In genomic region chr12:48946206-48946605, GRCh38 we compare ENCODE assay signal across 22 cellular contexts. TPM values are rescaled to one million over a fixed set of nuclear protein-coding genes. Genes with fewer than 3 reads are reported as not detected.
DNase-seq lines count a peak whose midpoint lies in the region; FAIRE-seq and TF ChIP-seq lines count a peak whose summit lies in the region.
"Had no signal": no experiment of that assay in that cellular context is flagged by ENCODE, and none has a peak within 500 bp of the region (broad histone marks: within the 10 kb centered on the region; RNA-seq: fewer than 3 reads in every experiment).

No MANE protein-coding gene starts in this region.

- H3K4me1 Mint-ChIP-seq in type B pancreatic cell (ENCODE audit: unreplicated experiment): peaks cover 21% of the 10 kb centered on the region
- peaks cover 31% of the 10 kb centered on the region for H3K4me1 Mint-ChIP-seq in chondrocyte (ENCODE audit: low read depth)

- H3K36me3 Mint-ChIP-seq in type B pancreatic cell (peaks cover 19% of the 10 kb centered on the region), chondrocyte (ENCODE audit: low read depth) (peaks cover 1% of the 10 kb centered on the region)

- H3K27ac Mint-ChIP-seq in type B pancreatic cell: peak overlapping the region; percentile 22
- no peak overlapping the region for H3K27ac Mint-ChIP-seq in chondrocyte (ENCODE audit: unreplicated experiment)
- H3K27ac Mint-ChIP-seq: activated naive CD8-positive, alpha-beta T cell treated with anti-CD3 and anti-CD28 coated beads, Interleukin-2, amount 50 U/mL, for 24 hours; memory B cell; nephron had no signal

- H3K9me3 Mint-ChIP-seq in type B pancreatic cell (no peaks in the 10 kb centered on the region), chondrocyte (ENCODE audit: low read depth) (no peaks in the 10 kb centered on the region)
- H3K9me3 Mint-ChIP-seq: activated naive CD8-positive, alpha-beta T cell treated with anti-CD3 and anti-CD28 coated beads, Interleukin-2, amount 50 U/mL, for 24 hours; memory B cell; nephron had no signal

- H3K4me3 Mint-ChIP-seq in type B pancreatic cell (no peak overlapping the region), chondrocyte (ENCODE audit: unreplicated experiment) (no peak overlapping the region)
- H3K4me3 Mint-ChIP-seq: activated naive CD8-positive, alpha-beta T cell treated with anti-CD3 and anti-CD28 coated beads, Interleukin-2, amount 50 U/mL, for 24 hours; CD14-positive monocyte; memory B cell; nephron had no signal

- FAIRE-seq in D721Med (lab: Jason Lieb, UNC): no peak
- FAIRE-seq: A549 had no signal

- TF ChIP-seq CTCF in type B pancreatic cell (conservative IDR thresholded peaks at IDR 0.05) (no peak), D721Med (IDR thresholded peaks at IDR 0.05; ENCODE audit: insufficient read depth, missing control alignments) (no peak), chondrocyte (IDR thresholded peaks at IDR 0.05) (no peak)

- DNase-seq in NCI-H748 (lab: John Stamatoyannopoulos, UW; ENCODE audit: unreplicated experiment) (peak; percentile 38), NCI-H748 treated with DMSO at 0.1 percent for 48 hours (lab: John Stamatoyannopoulos, UW) (no peak), NCI-H345 treated with DMSO at 0.1 percent for 48 hours (lab: John Stamatoyannopoulos, UW; ENCODE audit: unreplicated experiment) (peak; percentile 2), dermis blood vessel endothelial cell (peak; percentile 33), type B pancreatic cell (ENCODE audit: extremely low spot score, unreplicated experiment) (no peak), D721Med (ENCODE audit: insufficient read length, low spot score) (no peak), chondrocyte (ENCODE audit: low spot score) (no peak), germinal center (ENCODE audit: low spot score) (no peak)
- DNase-seq: activated CD4-positive, alpha-beta T cell treated with anti-CD3 and anti-CD28 coated beads, Interleukin-2, amount 50 U/mL, for 4 hours; activated naive CD8-positive, alpha-beta T cell treated with anti-CD3 and anti-CD28 coated beads, Interleukin-2, amount 50 U/mL, for 24 hours; central memory CD4-positive, alpha-beta T cell; KG1; NK-92 treated with Interleukin-12 subunit alpha and Interleukin-12 subunit beta, amount 100 ng/mL, for 24 hours; stimulated activated naive CD4-positive, alpha-beta T cell treated with Interleukin-2 at 50 U/mL for 16 hours had no signal

- H3K27me3 Mint-ChIP-seq in type B pancreatic cell (no peaks in the 10 kb centered on the region), chondrocyte (ENCODE audit: low read depth) (no peaks in the 10 kb centered on the region)
- H3K27me3 Mint-ChIP-seq: activated naive CD8-positive, alpha-beta T cell treated with anti-CD3 and anti-CD28 coated beads, Interleukin-2, amount 50 U/mL, for 24 hours; memory B cell had no signal

RNA-seq across cellular contexts. Expression of gene ARF3, which starts 11.1 kb away (rescaled TPM):
- total RNA-seq in dermis blood vessel endothelial cell: 46.1 and 61.5 TPM in 2 replicates
- 161 and 168 TPM in 2 replicates for total RNA-seq in type B pancreatic cell (ENCODE audit: low replicate concordance)
- 116 to 128 TPM (median 126 TPM) in 3 replicates for total RNA-seq in chondrocyte

RNA-seq across cellular contexts. Expression of gene FKBP11, which starts 20.9 kb away (rescaled TPM):
- total RNA-seq in dermis blood vessel endothelial cell: 11.6 and 16.4 TPM in 2 replicates
- total RNA-seq in type B pancreatic cell (ENCODE audit: low replicate concordance): 44.6 and 56.3 TPM in 2 replicates
- total RNA-seq in chondrocyte: 23.5 to 30.7 TPM (median 24.0 TPM) in 3 replicates

RNA-seq across cellular contexts. Expression of gene WNT10B, which starts 25.3 kb away (rescaled TPM):
- total RNA-seq in dermis blood vessel endothelial cell (0.05 TPM in 1 of 2 replicates, not detected in the other), type B pancreatic cell (ENCODE audit: low replicate concordance) (6.2 and 6.3 TPM in 2 replicates), chondrocyte (0.25 to 0.39 TPM in 2 of 3 replicates, not detected in the other)

RNA-seq across cellular contexts. Expression of gene WNT1, which starts 31.9 kb away (rescaled TPM):
- total RNA-seq in dermis blood vessel endothelial cell (not detected in 2 replicates), type B pancreatic cell (ENCODE audit: low replicate concordance) (28.9 TPM in 1 of 2 replicates, not detected in the other), chondrocyte (not detected in 3 replicates)
- total RNA-seq: Daoy, gastroesophageal sphincter, pulmonary artery endothelial cell, ureter had no signal

RNA-seq across cellular contexts. Expression of gene DDN, which starts 53.0 kb away (rescaled TPM):
- under 0.01 and 0.19 TPM in 2 replicates for total RNA-seq in dermis blood vessel endothelial cell
- 0.45 and 8.8 TPM in 2 replicates for total RNA-seq in type B pancreatic cell (ENCODE audit: low replicate concordance)
- total RNA-seq in chondrocyte: 0.10 to 0.74 TPM (median 0.72 TPM) in 3 replicates
- total RNA-seq: gastroesophageal sphincter had no signal

Comparison
In these comparisons a context has a peak if more than half of its experiments do, and no peak if none do; other contexts are left out.
1. DNase-seq: peak in NCI-H748 (single experiment), NCI-H345 treated with DMSO at 0.1 percent for 48 hours (single experiment) and dermis blood vessel endothelial cell (single experiment); none in NCI-H748 treated with DMSO at 0.1 percent for 48 hours (single experiment), type B pancreatic cell (single experiment), D721Med (single experiment), chondrocyte (single experiment) and germinal center (single experiment).